In genomic region chr10:58824396-58824795, GRCh38 we compare ENCODE assay signal across 34 cellular contexts.
"Had no signal": no experiment of that assay in that cellular context is flagged by ENCODE, and none has a peak within 500 bp of the region (broad histone marks: within the 10 kb centered on the region; RNA-seq: fewer than 3 reads in every experiment).

No MANE protein-coding gene starts in this region.

- DNase-seq: Karpas-422, Kasumi-1, MM.1S, MV-4-11, NCI-H1092, NCI-H1092 treated with DMSO at 0.1 percent for 48 hours, NCI-H1105, NCI-H1105 treated with DMSO at 0.1 percent for 48 hours, NCI-H1417, NCI-H1417 treated with DMSO at 0.1 percent for 48 hours, NCI-H1436, NCI-H1436 treated with DMSO at 0.1 percent for 48 hours, NCI-H146, NCI-H1694, NCI-H1694 treated with DMSO at 0.1 percent for 48 hours, NCI-H187, NCI-H187 treated with DMSO at 0.1 percent for 48 hours, NCI-H1930, NCI-H2029, NCI-H2029 treated with DMSO at 0.1 percent for 48 hours, NCI-H2081, NCI-H2081 treated with DMSO at 0.1 percent for 48 hours, NCI-H2107, NCI-H2171, NCI-H2171 treated with DMSO at 0.1 percent for 48 hours, NCI-H2227 treated with DMSO at 0.1 percent for 48 hours, NCI-H226, NCI-H345, NCI-H446, NCI-H446 treated with DMSO at 0.1 percent for 48 hours, NCI-H510A, NCI-H510A treated with DMSO at 0.1 percent for 48 hours, NCI-H524, NCI-H524 treated with DMSO at 0.1 percent for 48 hours had no signal
